In the genomic region with DNA sequence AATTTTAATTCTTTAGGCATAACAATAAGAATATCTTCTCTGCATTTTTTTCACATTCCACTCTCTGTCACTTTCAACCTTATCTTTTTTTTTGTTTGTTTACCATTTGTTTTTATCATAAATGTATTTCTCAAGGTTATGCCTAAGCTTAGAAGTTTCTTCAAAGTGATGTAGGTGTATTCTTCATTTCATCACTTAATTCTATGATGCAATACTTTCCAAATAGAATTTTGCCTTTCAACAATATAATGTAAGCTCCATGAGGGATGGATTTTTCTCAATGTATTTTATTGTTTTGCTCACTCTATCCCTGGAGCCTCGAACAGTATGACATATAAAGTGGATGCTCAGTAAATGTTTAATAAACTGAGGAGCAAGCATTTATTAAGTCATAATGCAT, we compare ENCODE assay signal across 37 cellular contexts.
DNase-seq lines count a peak whose midpoint lies in the region; ATAC-seq, FAIRE-seq and TF ChIP-seq lines count a peak whose summit lies in the region.
"Had no signal": no experiment of that assay in that cellular context is flagged by ENCODE, and none has a peak within 500 bp of the region (broad histone marks: within the 10 kb centered on the region; RNA-seq: fewer than 3 reads in every experiment).

No MANE protein-coding gene starts in this region.

- no peak overlapping the region for H4K8ac ChIP-seq in IMR-90 (ENCODE audit: low read depth in 2 of 2, low read length in 2 of 2)
- H4K8ac ChIP-seq in H1 (ENCODE audit: extremely low read depth, insufficient read depth, low read length), result no peak overlapping the region

- 0% methylated on average over 1 of the region's 1 CpG for WGBS in HepG2 (ENCODE audit: low lambda C conversion rate)
- WGBS in right lobe of liver (ENCODE audit: insufficient coverage, low coverage, low lambda C conversion rate, missing lambda C conversion rate), result 11% methylated on average over 1 of the region's 1 CpG
- WGBS in IMR-90 (ENCODE audit: extremely low coverage in 2 of 2, insufficient read length in 1 of 2), 2 experiments, result no CpG with 5 or more reads among the region's 1 CpG
- 89% methylated on average over 1 of the region's 1 CpG; no CpG with 5 or more reads in 1 of the 2 experiments for WGBS in H1 (ENCODE audit: extremely low coverage in 1 of 2, insufficient coverage in 1 of 2, insufficient read length in 1 of 2, insufficient replicate concordance in 2 of 2, low coverage in 1 of 2, low lambda C conversion rate in 2 of 2, missing lambda C conversion rate in 1 of 2), 2 experiments
- WGBS in thyroid gland, 2 donors, result 81 to 85% methylated on average over 1 of the region's 1 CpG

- H3K18ac ChIP-seq in IMR-90 (ENCODE audit: low read depth, low read length), result no peak overlapping the region
- H3K18ac ChIP-seq in H1 (ENCODE audit: extremely low read depth, low read length), result no peak overlapping the region

- TF ChIP-seq EP300 in HepG2 (IDR thresholded peaks at IDR 0.05; ENCODE audit: low read depth in 2 of 2, low read length in 2 of 2) (no peak), HepG2 (CRISPR knock-in tag; IDR thresholded peaks at IDR 0.05; ENCODE audit: borderline replicate concordance) (no peak), H1 (IDR thresholded peaks at IDR 0.05; ENCODE audit: borderline replicate concordance in 1 of 2, low read depth in 2 of 2, low read length in 2 of 2) (no peak)

- intact Hi-C loops in HepG2 (cut with micrococcal nuclease; ENCODE audit: unreplicated experiment) (no loop called here), right lobe of liver (cut with DNase I) (no loop called here), IMR-90 (cut with micrococcal nuclease) (no loop called here), thyroid gland (cut with DNase I) (no loop called here)

- no peaks in the 10 kb centered on the region for H3K36me3 ChIP-seq in HepG2 (replicated peaks in 1 of 2; ENCODE audit: control insufficient read depth in 1 of 2, insufficient read depth in 2 of 2, low read length in 2 of 2)
- H3K36me3 ChIP-seq in right lobe of liver, result no peaks in the 10 kb centered on the region
- H3K36me3 ChIP-seq in IMR-90 (ENCODE audit: control insufficient read depth, insufficient read depth, low read length), result no peaks in the 10 kb centered on the region
- H3K36me3 ChIP-seq in H1 (ENCODE audit: control insufficient read depth in 2 of 4, insufficient read depth in 4 of 4, low read length in 3 of 4), result no peaks in the 10 kb centered on the region
- no peaks in the 10 kb centered on the region for H3K36me3 ChIP-seq in WERI-Rb-1
- no peaks in the 10 kb centered on the region for H3K36me3 ChIP-seq in thyroid gland
- H3K36me3 ChIP-seq: BE2C; BLaER1; BLaER1 treated with 17β-estradiol and CSF1 and Interleukin-3, amounts not matched to agents 10 nM and 100 nM had no signal

- H4K5ac ChIP-seq in IMR-90 (ENCODE audit: low read depth, low read length) (no peak overlapping the region), H1 (ENCODE audit: insufficient read length, low read depth, low read length) (no peak overlapping the region)

- H2AK9ac ChIP-seq in IMR-90 (replicated peaks; ENCODE audit: low read depth, low read length, poor library complexity), result no peak overlapping the region

- dilution Hi-C loops in IMR-90 (cut with HindIII; ENCODE audit: low sequenced_read_pairs, unreplicated experiment), result no loop called here

- H2AFZ ChIP-seq in HepG2 (ENCODE audit: low read length) (no peak overlapping the region), IMR-90 (replicated peaks; ENCODE audit: low read length, poor library complexity) (no peak overlapping the region), H1 (ENCODE audit: low read length) (no peak overlapping the region)

- TF ChIP-seq POLR2A in HepG2 (IDR thresholded peaks at IDR 0.05; ENCODE audit: insufficient read depth in 1 of 2, low read depth in 2 of 2, low read length in 2 of 2), result no peak
- no peak for TF ChIP-seq POLR2A in right lobe of liver (IDR thresholded peaks at IDR 0.05)
- TF ChIP-seq POLR2A in IMR-90 (IDR thresholded peaks at IDR 0.05; ENCODE audit: low read depth, low read length), result no peak
- no peak for TF ChIP-seq POLR2A in H1 (IDR thresholded peaks at IDR 0.05; ENCODE audit: control extremely low read depth in 1 of 2, low read depth in 2 of 2, low read length in 2 of 2)
- TF ChIP-seq POLR2A in thyroid gland (IDR thresholded peaks at IDR 0.05), result no peak

- H4K91ac ChIP-seq in IMR-90 (ENCODE audit: insufficient read depth, low read depth, low read length) (no peak overlapping the region), H1 (replicated peaks; ENCODE audit: insufficient read length, low read length) (no peak overlapping the region)

- BruUV-seq in HepG2 (replicated peaks; lab: Mats Ljungman, UMichigan), result no TSS peak
- BruUV-seq in IMR-90 (replicated peaks; lab: Mats Ljungman, UMichigan), result no TSS peak

- H3K9me3 ChIP-seq in HepG2 (ENCODE audit: low read length), result no peaks in the 10 kb centered on the region
- H3K9me3 ChIP-seq in right lobe of liver, result no peaks in the 10 kb centered on the region
- H3K9me3 ChIP-seq in IMR-90 (ENCODE audit: control insufficient read depth, insufficient read depth, low read length), result peaks cover 3% of the 10 kb centered on the region; the same call in 1 of the 2 replicates
- H3K9me3 ChIP-seq in H1 (ENCODE audit: insufficient read depth in 2 of 2, low read depth in 1 of 2, low read length in 1 of 2), result no peaks in the 10 kb centered on the region
- H3K9me3 ChIP-seq in WERI-Rb-1 (ENCODE audit: severe bottlenecking), result no peaks in the 10 kb centered on the region
- no peaks in the 10 kb centered on the region for H3K9me3 ChIP-seq in thyroid gland
- H3K9me3 ChIP-seq: A549; BE2C; BLaER1; BLaER1 treated with 17β-estradiol and CSF1 and Interleukin-3, amounts not matched to agents 10 nM and 100 nM; Caco-2 had no signal

- no peak overlapping the region for H2BK120ac ChIP-seq in IMR-90 (ENCODE audit: low read depth, low read length)
- no peak overlapping the region for H2BK120ac ChIP-seq in H1 (replicated peaks; ENCODE audit: low read depth, low read length)

- no peak overlapping the region for H3K4me3 Mint-ChIP-seq in activated T-cell treated with anti-CD3 and anti-CD28 coated beads, Interleukin-2, amount 50 U/mL, for 72 hours
- H3K4me3 Mint-ChIP-seq: B cell; CD14-positive monocyte; CD4-positive, alpha-beta memory T cell; CD4-positive, alpha-beta T cell; CD4-positive, CD25-positive, alpha-beta regulatory T cell; CD8-positive, alpha-beta memory T cell; CD8-positive, alpha-beta T cell had no signal

- H2BK20ac ChIP-seq in IMR-90 (ENCODE audit: low read depth, low read length) (no peak overlapping the region), H1 (ENCODE audit: low read length) (no peak overlapping the region)

- no peaks in the 10 kb centered on the region for H3K27me3 Mint-ChIP-seq in activated T-cell treated with anti-CD3 and anti-CD28 coated beads, Interleukin-2, amount 50 U/mL, for 72 hours (ENCODE audit: low read depth)
- H3K27me3 Mint-ChIP-seq: B cell; CD4-positive, alpha-beta T cell; CD4-positive, CD25-positive, alpha-beta regulatory T cell; CD8-positive, alpha-beta memory T cell had no signal

- no peaks in the 10 kb centered on the region for H3K23me2 ChIP-seq in H1 (ENCODE audit: low read depth, low read length)

- no peak for ATAC-seq in activated T-cell treated with anti-CD3 and anti-CD28 coated beads, Interleukin-2, amount 50 U/mL, for 72 hours (replicated peaks in 1 of 2)
- ATAC-seq in HepG2, result no peak
- no peak for ATAC-seq in right lobe of liver
- no peak for ATAC-seq in IMR-90 (ENCODE audit: low read depth)
- ATAC-seq: A549; CD8-positive, alpha-beta T cell had no signal

- no peak overlapping the region for H3K27ac ChIP-seq in HepG2 (ENCODE audit: extremely low read length, insufficient read depth, low read length)
- no peak overlapping the region for H3K27ac ChIP-seq in right lobe of liver
- H3K27ac ChIP-seq in IMR-90 (ENCODE audit: insufficient read depth, low read length), result no peak overlapping the region
- H3K27ac ChIP-seq in H1 (ENCODE audit: low read depth, low read length), result no peak overlapping the region
- no peak overlapping the region for H3K27ac ChIP-seq in WERI-Rb-1
- H3K27ac ChIP-seq in thyroid gland, result no peak overlapping the region
- H3K27ac ChIP-seq: 22Rv1; A549; BLaER1; BLaER1 treated with 17β-estradiol and CSF1 and Interleukin-3, amounts not matched to agents 10 nM and 100 nM; C4-2B had no signal

- H3K27me3 ChIP-seq in HepG2 (ENCODE audit: control insufficient read depth in 1 of 2, insufficient read depth in 2 of 2, low read length in 2 of 2) (no peaks in the 10 kb centered on the region), right lobe of liver (no peaks in the 10 kb centered on the region), IMR-90 (ENCODE audit: control insufficient read depth, insufficient read depth, low read length) (no peaks in the 10 kb centered on the region), H1 (replicated peaks in 1 of 4; ENCODE audit: control insufficient read depth in 3 of 4, extremely low read depth in 1 of 4, insufficient read depth in 3 of 4, low read length in 3 of 4) (no peaks in the 10 kb centered on the region), WERI-Rb-1 (ENCODE audit: insufficient read depth, low read depth, severe bottlenecking) (no peaks in the 10 kb centered on the region), thyroid gland (no peaks in the 10 kb centered on the region)
- H3K27me3 ChIP-seq: BE2C; BLaER1; BLaER1 treated with 17β-estradiol and CSF1 and Interleukin-3, amounts not matched to agents 10 nM and 100 nM had no signal

- TF ChIP-seq RAD21 in HepG2 (CRISPR knock-in tag; IDR thresholded peaks at IDR 0.05), result no peak
- TF ChIP-seq RAD21 in IMR-90 (IDR thresholded peaks at IDR 0.05; ENCODE audit: low read length), result no peak
- TF ChIP-seq RAD21 in H1 (IDR thresholded peaks at IDR 0.05 in 1 of 2, conservative IDR thresholded peaks at IDR 0.05 in 1 of 2; ENCODE audit: low read depth in 2 of 2, low read length in 2 of 2), result no peak

- FAIRE-seq in HepG2 (lab: Jason Lieb, UNC) (no peak), H1 (lab: Jason Lieb, UNC) (no peak)
- FAIRE-seq: A204.1, A549, D721Med had no signal

- no peak overlapping the region for H3K4ac ChIP-seq in IMR-90 (ENCODE audit: low read depth, low read length)
- H3K4ac ChIP-seq in H1 (replicated peaks; ENCODE audit: insufficient read length, low read depth, low read length), result no peak overlapping the region

- H3K23ac ChIP-seq in IMR-90 (ENCODE audit: low read depth, low read length) (no peak overlapping the region), H1 (ENCODE audit: insufficient read length) (no peak overlapping the region)

- H3K56ac ChIP-seq in IMR-90 (ENCODE audit: extremely low read depth, insufficient read depth, low read length) (no peak overlapping the region), H1 (replicated peaks; ENCODE audit: insufficient read length, low read depth, low read length) (no peak overlapping the region)

- TF ChIP-seq CTCF in HepG2 (CRISPR knock-in tag; IDR thresholded peaks at IDR 0.05), result no peak
- TF ChIP-seq CTCF in right lobe of liver (IDR thresholded peaks at IDR 0.05), result no peak
- no peak for TF ChIP-seq CTCF in IMR-90 (conservative IDR thresholded peaks at IDR 0.05; ENCODE audit: low read depth, low read length)
- no peak for TF ChIP-seq CTCF in H1 (IDR thresholded peaks at IDR 0.05; ENCODE audit: control extremely low read depth in 1 of 3, insufficient read depth in 1 of 3, low read depth in 1 of 3, low read length in 3 of 3)
- no peak for TF ChIP-seq CTCF in WERI-Rb-1 (IDR thresholded peaks at IDR 0.05; ENCODE audit: low read depth, low read length)
- no peak for TF ChIP-seq CTCF in thyroid gland (IDR thresholded peaks at IDR 0.05)

- no peaks in the 10 kb centered on the region for H4K20me1 ChIP-seq in HepG2 (ENCODE audit: insufficient read depth, low read length)
- H4K20me1 ChIP-seq in IMR-90 (ENCODE audit: insufficient read depth, low read length), result no peaks in the 10 kb centered on the region
- H4K20me1 ChIP-seq in H1 (replicated peaks in 1 of 2; ENCODE audit: control insufficient read depth in 1 of 2, insufficient read depth in 2 of 2, low read length in 2 of 2), result no peaks in the 10 kb centered on the region
- H4K20me1 ChIP-seq: BLaER1; BLaER1 treated with 17β-estradiol and CSF1 and Interleukin-3, amounts not matched to agents 10 nM and 100 nM had no signal

- H3K14ac ChIP-seq in IMR-90 (replicated peaks; ENCODE audit: low read depth, low read length) (no peak overlapping the region), H1 (ENCODE audit: insufficient read length) (no peak overlapping the region)

- CTCF ChIA-PET in HepG2 (lab: Yijun Ruan, JAX; ENCODE audit: low intra/inter-chr PET ratio, low total read pairs), result no interaction called here
- CTCF ChIA-PET in IMR-90 (lab: Yijun Ruan, JAX), result no interaction called here
- CTCF ChIA-PET in H1 (lab: Charles Lee; ENCODE audit: partially characterized antibody), result no interaction called here

- H2BK12ac ChIP-seq in H1 (ENCODE audit: low read depth, low read length), result no peak overlapping the region

- H3K4me3 ChIP-seq in HepG2 (replicated peaks in 1 of 3; ENCODE audit: insufficient read depth in 1 of 3, low read depth in 2 of 3, low read length in 3 of 3), result no peak overlapping the region
- H3K4me3 ChIP-seq in right lobe of liver, result no peak overlapping the region
- no peak overlapping the region for H3K4me3 ChIP-seq in IMR-90 (ENCODE audit: insufficient read depth, low read depth, low read length)
- no peak overlapping the region for H3K4me3 ChIP-seq in H1 (ENCODE audit: extremely low read depth in 1 of 4, insufficient read depth in 2 of 4, low read depth in 3 of 4, low read length in 4 of 4)
- no peak overlapping the region for H3K4me3 ChIP-seq in WERI-Rb-1 (ENCODE audit: low read depth, low read length)
- no peak overlapping the region for H3K4me3 ChIP-seq in thyroid gland (replicated peaks in 1 of 3)
- H3K4me3 ChIP-seq: A549; BLaER1; BLaER1 treated with 17β-estradiol and CSF1 and Interleukin-3, amounts not matched to agents 10 nM and 100 nM had no signal

- in situ Hi-C loops in HepG2 (cut with HindIII; ENCODE audit: extremely low pct_ligation_motif_present, low pct_unique_long_range_greater_than_20kb) (no loop called here), IMR-90 (cut with MboI; ENCODE audit: low sequenced_read_pairs) (no loop called here)

- no peak for DNase-seq in activated T-cell treated with anti-CD3 and anti-CD28 coated beads, Interleukin-2, amount 50 U/mL, for 72 hours
- DNase-seq in activated T-cell treated with anti-CD3 and anti-CD28 coated beads, Interleukin-2, amount 50 U/mL, for 48 hours, result no peak
- DNase-seq in HepG2 (ENCODE audit: low spot score) (no peak), right lobe of liver (no peak), IMR-90 (no peak), H1 (ENCODE audit: low read depth in 1 of 2, low spot score in 2 of 2) (no peak), WERI-Rb-1 (no peak), thyroid gland (no peak)
- DNase-seq: 8988T; ACHN; AML-193; BE2C; C1 segment of cervical spinal cord; Caco-2; Calu3; CD4-positive, alpha-beta memory T cell; CD4-positive, alpha-beta T cell; CD4-positive, CD25-positive, alpha-beta regulatory T cell; CD8-positive, alpha-beta memory T cell; CD8-positive, alpha-beta T cell; COR-L47; DMS 273 treated with DMSO at 0.1 percent for 48 hours; DMS153; DMS53; DMS79; DMS79 treated with DMSO at 0.1 percent for 48 hours; DND-41; EL had no signal

- H3K9ac ChIP-seq in HepG2 (ENCODE audit: insufficient read depth, low read depth, low read length), result no peak overlapping the region
- H3K9ac ChIP-seq in IMR-90 (ENCODE audit: low read depth, low read length), result no peak overlapping the region
- H3K9ac ChIP-seq in H1 (replicated peaks in 1 of 4; ENCODE audit: extremely low read depth in 1 of 4, low read depth in 3 of 4, low read length in 3 of 4), result no peak overlapping the region
- H3K9ac ChIP-seq: BLaER1; BLaER1 treated with 17β-estradiol and CSF1 and Interleukin-3, amounts not matched to agents 10 nM and 100 nM had no signal

- H2BK15ac ChIP-seq in IMR-90 (ENCODE audit: low read depth, low read length) (no peak overlapping the region), H1 (ENCODE audit: low read length) (no peak overlapping the region)

- H3K4me2 ChIP-seq in HepG2 (ENCODE audit: low read depth, low read length), result no peak overlapping the region
- no peak overlapping the region for H3K4me2 ChIP-seq in IMR-90 (ENCODE audit: low read depth, low read length)
- no peak overlapping the region for H3K4me2 ChIP-seq in H1 (ENCODE audit: insufficient read depth in 1 of 2, low read depth in 2 of 2, low read length in 2 of 2)
- H3K4me2 ChIP-seq: A549; BLaER1; BLaER1 treated with 17β-estradiol and CSF1 and Interleukin-3, amounts not matched to agents 10 nM and 100 nM had no signal

- no peak overlapping the region for H2BK5ac ChIP-seq in IMR-90 (ENCODE audit: low read depth, low read length, poor library complexity, severe bottlenecking)
- H2BK5ac ChIP-seq in H1 (ENCODE audit: low read depth, low read length), result no peak overlapping the region

- peak overlapping the region; percentile 15 for H3K27ac Mint-ChIP-seq in activated T-cell treated with anti-CD3 and anti-CD28 coated beads, Interleukin-2, amount 50 U/mL, for 72 hours
- H3K27ac Mint-ChIP-seq: B cell; CD14-positive monocyte; CD4-positive, alpha-beta memory T cell; CD4-positive, alpha-beta T cell; CD4-positive, CD25-positive, alpha-beta regulatory T cell; CD8-positive, alpha-beta memory T cell; CD8-positive, alpha-beta T cell had no signal

- peaks cover 0 to 2% of the 10 kb centered on the region in 2 donors for H3K9me3 Mint-ChIP-seq in activated T-cell treated with anti-CD3 and anti-CD28 coated beads, Interleukin-2, amount 50 U/mL, for 72 hours
- H3K9me3 Mint-ChIP-seq: CD4-positive, alpha-beta T cell; CD8-positive, alpha-beta T cell had no signal

- no peaks in the 10 kb centered on the region for H3K4me1 Mint-ChIP-seq in activated T-cell treated with anti-CD3 and anti-CD28 coated beads, Interleukin-2, amount 50 U/mL, for 72 hours (ENCODE audit: low read depth)
- H3K4me1 Mint-ChIP-seq: B cell; CD14-positive monocyte; CD4-positive, alpha-beta memory T cell; CD4-positive, CD25-positive, alpha-beta regulatory T cell; CD8-positive, alpha-beta memory T cell had no signal

- POLR2A ChIA-PET in HepG2 (lab: Yijun Ruan, JAX), result no interaction called here
- POLR2A ChIA-PET in IMR-90 (lab: Charles Lee; ENCODE audit: unreplicated experiment), result no interaction called here
- POLR2A ChIA-PET in H1 (lab: Charles Lee; ENCODE audit: partially characterized antibody), result no interaction called here

- H3K79me1 ChIP-seq in IMR-90 (ENCODE audit: low read depth in 1 of 2, low read length in 2 of 2) (no peaks in the 10 kb centered on the region), H1 (ENCODE audit: low read depth, low read length) (no peaks in the 10 kb centered on the region)

- H3K9me1 ChIP-seq in IMR-90 (ENCODE audit: insufficient read depth, low read length), result no peaks in the 10 kb centered on the region

- no peaks in the 10 kb centered on the region for H3K4me1 ChIP-seq in HepG2 (ENCODE audit: insufficient read depth, low read length)
- H3K4me1 ChIP-seq in right lobe of liver, result no peaks in the 10 kb centered on the region
- H3K4me1 ChIP-seq in IMR-90 (ENCODE audit: control insufficient read depth, insufficient read depth, low read length), result no peaks in the 10 kb centered on the region
- H3K4me1 ChIP-seq in H1 (replicated peaks in 1 of 4; ENCODE audit: control insufficient read depth in 3 of 4, insufficient read depth in 4 of 4, low read length in 3 of 4), result peaks cover 0 to 3% (median 2%) of the 10 kb centered on the region in 4 experiments; a peak in 6 of 7 replicates
- H3K4me1 ChIP-seq in thyroid gland, result no peaks in the 10 kb centered on the region
- H3K4me1 ChIP-seq: A549; BE2C; BLaER1; BLaER1 treated with 17β-estradiol and CSF1 and Interleukin-3, amounts not matched to agents 10 nM and 100 nM; Caco-2 had no signal

- H3K79me2 ChIP-seq in HepG2 (ENCODE audit: insufficient read depth, low read length), result no peaks in the 10 kb centered on the region
- H3K79me2 ChIP-seq in H1 (ENCODE audit: control insufficient read depth in 1 of 2, insufficient read depth in 2 of 2, low read length in 2 of 2), result no peaks in the 10 kb centered on the region

- no peak overlapping the region for H2AK5ac ChIP-seq in IMR-90 (ENCODE audit: low read depth, low read length)
- H2AK5ac ChIP-seq in H1 (ENCODE audit: low read depth, low read length), result no peak overlapping the region

- no peaks in the 10 kb centered on the region for H3K36me3 Mint-ChIP-seq in activated T-cell treated with anti-CD3 and anti-CD28 coated beads, Interleukin-2, amount 50 U/mL, for 72 hours (ENCODE audit: insufficient read depth in 2 of 2)
- H3K36me3 Mint-ChIP-seq: CD14-positive monocyte; CD4-positive, alpha-beta memory T cell; CD4-positive, CD25-positive, alpha-beta regulatory T cell; CD8-positive, alpha-beta T cell had no signal
